22 cellular contexts compared by ENCODE assay signal in genomic region chr2:53467467-53467866, GRCh38.
"Had no signal": no experiment of that assay in that cellular context is flagged by ENCODE, and none has a peak within 500 bp of the region (broad histone marks: within the 10 kb centered on the region; RNA-seq: fewer than 3 reads in every experiment).

No MANE protein-coding gene starts in this region.

- DNase-seq: dermis blood vessel endothelial cell; dorsolateral prefrontal cortex; effector CD4-positive, alpha-beta T cell; effector memory CD4-positive, alpha-beta T cell; foreskin keratinocyte; glutamatergic neuron; head of caudate nucleus; heart right ventricle; hippocampal formation; left cardiac atrium; left lung; left ventricle myocardium superior; lower lobe of right lung; mesenchymal stem cell; mucosa of descending colon had no signal

- H3K4me3 ChIP-seq: coronary artery, dorsolateral prefrontal cortex, esophagus muscularis mucosa, heart right ventricle, left lung, lower lobe of right lung, mucosa of descending colon had no signal

- ATAC-seq: foreskin keratinocyte, heart right ventricle, left cardiac atrium, left lung, left ventricle myocardium superior, lower lobe of right lung, mucosa of descending colon had no signal

- H3K4me1 ChIP-seq: foreskin keratinocyte, heart right ventricle, left lung, lower lobe of right lung had no signal

- H3K27ac ChIP-seq: coronary artery, dorsolateral prefrontal cortex, esophagus muscularis mucosa, foreskin keratinocyte, heart right ventricle, left lung, lower lobe of right lung had no signal

- H3K27me3 ChIP-seq: dorsolateral prefrontal cortex, esophagus muscularis mucosa, foreskin keratinocyte, heart right ventricle, left lung had no signal

- FAIRE-seq: colon, endothelial cell of umbilical vein, frontal cortex, islet of Langerhans, keratinocyte had no signal

- H3K9me3 ChIP-seq: esophagus muscularis mucosa, left lung, lower lobe of right lung, mucosa of descending colon had no signal

- H3K36me3 ChIP-seq: esophagus muscularis mucosa, heart right ventricle, left lung, lower lobe of right lung had no signal
